8 cellular contexts compared by ENCODE assay signal in genomic region chr3:184561329-184562145, GRCh38. TPM values are rescaled to one million over a fixed set of nuclear protein-coding genes. Genes with fewer than 3 reads are reported as not detected.
DNase-seq lines count a peak whose midpoint lies in the region; ATAC-seq and TF ChIP-seq lines count a peak whose summit lies in the region.

Gene EPHB3 (plus strand): TSS chr3:184561785. CDS start chr3:184562236, 451 bp downstream.

- no peaks in the 10 kb centered on the region for H3K36me3 ChIP-seq in adipocyte (ENCODE audit: control insufficient read depth, insufficient read depth, low read length, severe bottlenecking)
- no peaks in the 10 kb centered on the region for H3K36me3 ChIP-seq in ovary
- no peaks in the 10 kb centered on the region for H3K36me3 ChIP-seq in thyroid gland

- peak within 1 kb of the TSS; percentile 74 for H3K4me3 ChIP-seq in adipocyte (ENCODE audit: low read length)
- H3K4me3 ChIP-seq in ovary: peak within 1 kb of the TSS; percentile 84
- H3K4me3 ChIP-seq in thyroid gland (replicated peaks in 1 of 3): peak within 1 kb of the TSS in 2 of 3 donors; percentile 24 to 47

- TF ChIP-seq EP300 in ovary (IDR thresholded peaks at IDR 0.05): no peak

- H3K4me1 ChIP-seq in adipocyte (ENCODE audit: control insufficient read depth, insufficient read depth, low read length): peaks cover 30% of the 10 kb centered on the region
- peaks cover 18% of the 10 kb centered on the region for H3K4me1 ChIP-seq in ovary (ENCODE audit: insufficient read depth)
- peaks cover 15 to 32% of the 10 kb centered on the region in 2 donors for H3K4me1 ChIP-seq in thyroid gland

- H3K27me3 ChIP-seq in adipocyte (replicated peaks; ENCODE audit: control insufficient read depth, insufficient read depth, low read length) (peaks cover 33% of the 10 kb centered on the region), ovary (no peaks in the 10 kb centered on the region), thyroid gland (no peaks in the 10 kb centered on the region)

- ATAC-seq in HG02852 (IDR thresholded peaks at IDR 0.05; ENCODE audit: unreplicated experiment) (peak; percentile 86), Right ventricle myocardium superior (ENCODE audit: poor library complexity) (peak; percentile 97)

- TF ChIP-seq CTCF in GM12874 (IDR thresholded peaks at IDR 0.05; ENCODE audit: insufficient read depth, low read depth, low read length) (peak; percentile 85), ovary (IDR thresholded peaks at IDR 0.05) (peak; percentile 96 to 100 (median 100)), thyroid gland (IDR thresholded peaks at IDR 0.05) (peak; percentile 80 to 100 (median 98))

- 0 to 1% (median 0%) methylated on average over 48 to 74 of the region's 74 CpGs for WGBS in ovary, 3 donors
- WGBS in thyroid gland, 2 donors: 1 to 2% methylated on average over 23 to 25 of the region's 74 CpGs

- no peaks in the 10 kb centered on the region for H3K9me3 ChIP-seq in adipocyte (ENCODE audit: control insufficient read depth, low read length)
- H3K9me3 ChIP-seq in ovary: no peaks in the 10 kb centered on the region
- H3K9me3 ChIP-seq in thyroid gland: no peaks in the 10 kb centered on the region

- H3K9ac ChIP-seq in adipocyte (ENCODE audit: low read length): peak within 1 kb of the TSS; percentile 60

- H3K27ac ChIP-seq in ovary: peak within 1 kb of the TSS; percentile 61 to 68
- peak within 1 kb of the TSS in 1 of 3 donors; percentile 27 for H3K27ac ChIP-seq in thyroid gland

- DNase-seq in NCI-H1436 (lab: John Stamatoyannopoulos, UW) (peak; percentile 100), SW480 (ENCODE audit: low spot score) (peak; percentile 98), adipocyte (ENCODE audit: low read depth) (peak; percentile 100), Right ventricle myocardium superior (peak; percentile 100), ovary (peak; percentile 100), thyroid gland (peak; percentile 99)

- intact Hi-C loops in Right ventricle myocardium superior (cut with DNase I): loop anchor here (1.0 kb wide), 1 partner anchor 216 kb away; no protein-coding TSS in a partner anchor
- intact Hi-C loops in ovary (cut with DNase I): no loop called here
- intact Hi-C loops in thyroid gland (cut with DNase I): no loop called here

- TF ChIP-seq POLR2A in ovary (IDR thresholded peaks at IDR 0.05) (peak; percentile 90), thyroid gland (IDR thresholded peaks at IDR 0.05) (peak; percentile 56 to 99)

RNA-seq across cellular contexts. Expression of gene EPHB3, which starts in this region (rescaled TPM):
- total RNA-seq in Right ventricle myocardium superior (2.2 TPM), ovary (10 to 100 TPM in 6 of 7 donors, 1 to 10 TPM in 1; 5.6 to 31.0 (median 16.1) TPM), thyroid gland (1 to 10 TPM in 2 of 4 donors, under 1 TPM in 2; 0.46 to 2.7 (median 1.1) TPM)
- polyA plus RNA-seq in ovary: 1 to 10 TPM; 2.1 to 7.3 TPM
